ENCODE assay signal across 11 cellular contexts in the genomic region with DNA sequence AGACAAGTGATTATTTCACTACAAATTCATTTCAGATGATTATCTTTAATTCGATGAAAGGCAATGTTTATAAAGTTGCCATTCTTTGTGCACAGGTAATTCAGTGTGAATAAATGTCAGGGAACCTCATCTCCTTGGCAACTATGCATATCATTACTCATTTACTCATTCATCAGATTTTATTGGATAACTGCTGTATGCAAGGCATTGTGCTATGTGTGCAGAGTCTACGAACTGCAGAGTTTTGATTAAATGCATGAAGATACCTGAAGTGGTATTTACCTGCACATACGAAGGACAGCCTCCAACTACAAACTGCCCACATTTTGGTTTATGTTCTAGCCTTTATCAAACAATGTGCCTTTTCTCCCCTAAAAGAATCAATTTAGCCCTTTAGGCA. TPM values are rescaled to one million over a fixed set of nuclear protein-coding genes. Genes with fewer than 3 reads are reported as not detected.
DNase-seq lines count a peak whose midpoint lies in the region; ATAC-seq and TF ChIP-seq lines count a peak whose summit lies in the region.
"Had no signal": no experiment of that assay in that cellular context is flagged by ENCODE, and none has a peak within 500 bp of the region (broad histone marks: within the 10 kb centered on the region; RNA-seq: fewer than 3 reads in every experiment).

No MANE protein-coding gene starts in this region.

- H3K4me3 Mint-ChIP-seq in Calu3 (ENCODE audit: low read depth, unreplicated experiment): peak overlapping the region; percentile 94
- H3K4me3 Mint-ChIP-seq: activated CD8-positive, alpha-beta T cell treated with anti-CD3 and anti-CD28 coated beads, Interleukin-2, amount 10 ng/mL, durations not matched to agents 7 days and 5 days; memory B cell had no signal

- H3K27me3 ChIP-seq in Panc1 (ENCODE audit: control insufficient read depth, insufficient read depth, low read length): no peaks in the 10 kb centered on the region
- no peaks in the 10 kb centered on the region for H3K27me3 ChIP-seq in psoas muscle (ENCODE audit: insufficient read depth in 3 of 3, low read length in 2 of 3)

- POLR2A ChIA-PET in Panc1 (lab: Charles Lee): no interaction called here

- peaks cover 8% of the 10 kb centered on the region for H3K27me3 Mint-ChIP-seq in Calu3 (ENCODE audit: unreplicated experiment)

- TF ChIP-seq CTCF in Calu3 (IDR thresholded peaks at IDR 0.05; ENCODE audit: unreplicated experiment) (no peak), Panc1 (IDR thresholded peaks at IDR 0.05) (no peak), psoas muscle (IDR thresholded peaks at IDR 0.05) (no peak)

- H3K4me1 Mint-ChIP-seq in Calu3 (ENCODE audit: low read depth, unreplicated experiment): peaks cover 21% of the 10 kb centered on the region

- H3K4me1 ChIP-seq in Panc1 (ENCODE audit: control insufficient read depth, insufficient read depth, low read length) (peaks cover 53% of the 10 kb centered on the region), psoas muscle (peaks cover 42% of the 10 kb centered on the region)

- H3K27ac ChIP-seq in Panc1 (ENCODE audit: low read length): peak overlapping the region; percentile 92
- H3K27ac ChIP-seq in psoas muscle: peak overlapping the region; percentile 83

- ATAC-seq in Panc1 (no peak), psoas muscle (no peak), GM21619 (IDR thresholded peaks at IDR 0.05; ENCODE audit: unreplicated experiment) (no peak)
- ATAC-seq: activated CD8-positive, alpha-beta T cell treated with anti-CD3 and anti-CD28 coated beads, Interleukin-2, amount 10 ng/mL, durations not matched to agents 7 days and 5 days had no signal

- H3K36me3 Mint-ChIP-seq in Calu3 (ENCODE audit: insufficient read depth, unreplicated experiment): peaks cover 88% of the 10 kb centered on the region

- H3K9me3 Mint-ChIP-seq in Calu3 (ENCODE audit: low read depth, unreplicated experiment): no peaks in the 10 kb centered on the region

- CTCF ChIA-PET in Calu3 (lab: Charles Lee): no interaction called here
- CTCF ChIA-PET in Panc1 (lab: Charles Lee): no interaction called here

- intact Hi-C loops in Calu3 (cut with micrococcal nuclease; ENCODE audit: unreplicated experiment): loop anchor here (2.0 to 5.0 kb wide), 3 partner anchors 342 to 887 kb away; no protein-coding TSS in a partner anchor
- intact Hi-C loops in Panc1 (cut with micrococcal nuclease; ENCODE audit: unreplicated experiment): loop anchor here (10.0 kb wide), 2 partner anchors 299 to 571 kb away; no protein-coding TSS in a partner anchor
- intact Hi-C loops in psoas muscle (cut with DNase I): loop anchor here in 1 of 2 donors (10.0 kb wide), 1 partner anchor 199 kb away; no protein-coding TSS in a partner anchor

- peak overlapping the region; percentile 99 for H3K27ac Mint-ChIP-seq in Calu3 (ENCODE audit: unreplicated experiment)
- H3K27ac Mint-ChIP-seq: activated CD8-positive, alpha-beta T cell treated with anti-CD3 and anti-CD28 coated beads, Interleukin-2, amount 10 ng/mL, durations not matched to agents 7 days and 5 days; memory B cell had no signal

- in situ Hi-C loops in Panc1 (cut with HindIII; ENCODE audit: low pct_unique_long_range_greater_than_20kb, low sequenced_read_pairs): no loop called here

- BruUV-seq in Calu3 (replicated peaks; lab: Mats Ljungman, UMichigan) (no TSS peak), Panc1 (replicated peaks; lab: Mats Ljungman, UMichigan) (no TSS peak)

- 71 to 81% (median 78%) methylated on average over 3 of the region's 3 CpGs for WGBS in psoas muscle, 3 donors

- H3K4me3 ChIP-seq in Panc1 (ENCODE audit: low read depth in 2 of 2, low read length in 2 of 2): peak overlapping the region; percentile 88 to 89
- H3K4me3 ChIP-seq in psoas muscle: peak overlapping the region; percentile 82

- DNase-seq in Calu3: no peak
- no peak for DNase-seq in Panc1 (ENCODE audit: low read depth, low spot score)
- DNase-seq in fibroblast of peridontal ligament (ENCODE audit: extremely low read depth): peak; percentile 51
- DNase-seq in psoas muscle: no peak
- DNase-seq in activated naive CD4-positive, alpha-beta T cell treated with Interleukin-2 at 50 U/mL for 16 hours: no peak
- no peak for DNase-seq in HuH-7.5 (ENCODE audit: low spot score)
- no peak for DNase-seq in stimulated activated naive CD4-positive, alpha-beta T cell (lab: John Stamatoyannopoulos, UW)
- DNase-seq: activated CD8-positive, alpha-beta T cell treated with anti-CD3 and anti-CD28 coated beads, Interleukin-2, amount 10 ng/mL, durations not matched to agents 7 days and 5 days; Kasumi-1 had no signal

- H3K9me3 ChIP-seq in Panc1 (ENCODE audit: control insufficient read depth, insufficient read depth, low read depth, low read length) (no peaks in the 10 kb centered on the region), psoas muscle (no peaks in the 10 kb centered on the region)

- peaks cover 9% of the 10 kb centered on the region for H3K36me3 ChIP-seq in Panc1 (ENCODE audit: control insufficient read depth, insufficient read depth, low read length)
- no peaks in the 10 kb centered on the region for H3K36me3 ChIP-seq in psoas muscle (ENCODE audit: insufficient read depth in 1 of 2, low read depth in 1 of 2)

RNA-seq across cellular contexts. Expression of a gene that starts 3.5 kb away (rescaled TPM):
- total RNA-seq in Calu3 (2022) (118 and 143 TPM in 2 replicates), Panc1 (2021; ENCODE audit: unreplicated experiment) (45.3 TPM), psoas muscle (10 to 100 TPM in 3 of 4 donors, 1 to 10 TPM in 1; 8.8 to 25.7 (median 16.4) TPM)
- 26.0 TPM for polyA plus RNA-seq in Panc1 (2012; ENCODE audit: insufficient read length)
- 10 to 100 TPM in 1 of 3 donors, 1 to 10 TPM in 2; 9.7 to 55.3 (median 9.7) TPM for polyA plus RNA-seq in psoas muscle
- total RNA-seq: activated CD8-positive, alpha-beta T cell treated with anti-CD3 and anti-CD28 coated beads, Interleukin-2, amount 10 ng/mL, durations not matched to agents 7 days and 5 days had no signal
